Comparison of ENCODE assay signal across 9 cellular contexts in the genomic region with DNA sequence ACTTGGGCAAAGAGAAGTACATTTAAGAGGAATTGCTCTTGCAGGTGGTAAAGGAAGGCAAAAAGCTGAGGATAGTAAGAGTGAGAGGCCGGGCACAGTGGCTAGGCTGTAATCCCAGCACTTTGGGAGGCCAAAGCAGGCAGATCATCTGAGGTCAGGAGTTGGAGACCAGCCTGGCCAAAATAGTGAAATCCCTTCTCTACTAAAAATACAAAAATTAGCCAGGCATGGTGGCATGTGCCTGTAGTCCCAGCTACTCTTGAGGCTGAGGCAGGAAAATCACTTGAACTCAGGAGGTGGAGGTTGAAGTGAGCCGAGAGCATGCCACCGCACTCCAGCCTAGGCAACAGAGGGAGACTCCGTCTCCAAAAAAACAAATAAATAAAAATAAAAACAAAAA. TPM values are rescaled to one million over a fixed set of nuclear protein-coding genes. Genes with fewer than 3 reads are reported as not detected.
"Had no signal": no experiment of that assay in that cellular context is flagged by ENCODE, and none has a peak within 500 bp of the region (broad histone marks: within the 10 kb centered on the region; RNA-seq: fewer than 3 reads in every experiment).

No MANE protein-coding gene starts in this region.

RNA-seq across cellular contexts. Expression of gene FOXN1, which starts 16.1 kb away (rescaled TPM):
- total RNA-seq: OCI-LY7, PC-3, PC-9, Peyer's patch, Right ventricle myocardium inferior, RPMI7951, SJCRH30, SJSA1, SK-MEL-5 had no signal

RNA-seq across cellular contexts. Expression of gene SLC13A2, which starts 48.8 kb away (rescaled TPM):
- total RNA-seq: OCI-LY7, PC-3, PC-9, Right ventricle myocardium inferior, RPMI7951, SJCRH30, SJSA1, SK-MEL-5 had no signal
